In genomic region chr18:12306752-12307151, GRCh38 we compare ENCODE assay signal across 8 cellular contexts. TPM values are rescaled to one million over a fixed set of nuclear protein-coding genes. Genes with fewer than 3 reads are reported as not detected.
A peak's percentile ranks its signal among the peaks of the same experiment; 100 is the strongest.
DNase-seq lines count a peak whose midpoint lies in the region; ATAC-seq and TF ChIP-seq lines count a peak whose summit lies in the region.

No MANE protein-coding gene starts in this region.

- peaks cover 3% of the 10 kb centered on the region for H3K9me3 Mint-ChIP-seq in type B pancreatic cell

- ATAC-seq in left cardiac atrium (no peak), GM21367 (IDR thresholded peaks at IDR 0.05; ENCODE audit: unreplicated experiment) (no peak)

- H3K4me3 Mint-ChIP-seq in type B pancreatic cell: peak overlapping the region; percentile 93

- peak overlapping the region in 1 of 2 donors; percentile 83 for H3K27ac ChIP-seq in mucosa of rectum (ENCODE audit: low read depth in 2 of 2, low read length in 2 of 2)

- peaks cover 2 to 8% of the 10 kb centered on the region in 2 donors for H3K4me1 ChIP-seq in mucosa of rectum (ENCODE audit: control insufficient read depth in 2 of 2, insufficient read depth in 2 of 2, low read length in 2 of 2)

- H3K27me3 ChIP-seq in mucosa of rectum (ENCODE audit: control insufficient read depth in 2 of 2, insufficient read depth in 2 of 2, low read length in 2 of 2): peaks cover 16 to 23% of the 10 kb centered on the region in 2 donors

- H3K9ac ChIP-seq in mucosa of rectum (ENCODE audit: low read depth in 1 of 2, low read length in 2 of 2): no peak overlapping the region

- peaks cover 30% of the 10 kb centered on the region for H3K27me3 Mint-ChIP-seq in type B pancreatic cell

- DNase-seq in cardiac septum (ENCODE audit: low spot score): peak; percentile 59
- no peak for DNase-seq in left cardiac atrium
- no peak for DNase-seq in choroid plexus epithelial cell (ENCODE audit: low read depth)
- DNase-seq in type B pancreatic cell (ENCODE audit: extremely low spot score, unreplicated experiment): no peak
- DNase-seq in NCI-H446 (lab: John Stamatoyannopoulos, UW): no peak
- no peak for DNase-seq in NCI-H1092 treated with DMSO at 0.1 percent for 48 hours (lab: John Stamatoyannopoulos, UW)

- H3K9me3 ChIP-seq in mucosa of rectum (ENCODE audit: control insufficient read depth in 2 of 2, low read length in 2 of 2): no peaks in the 10 kb centered on the region

- intact Hi-C loops in cardiac septum (cut with DNase I) (loop anchor here (5.0 to 10.0 kb wide), 2 partner anchors 34 to 638 kb away; partner anchors contain the start of gene SEH1L), left cardiac atrium (cut with DNase I) (no loop called here)

- H3K4me3 ChIP-seq in choroid plexus epithelial cell (ENCODE audit: low read depth, low read length) (peak overlapping the region; percentile 81), mucosa of rectum (ENCODE audit: low read length in 2 of 2) (peak overlapping the region; percentile 50 to 64)

- H3K27ac Mint-ChIP-seq in type B pancreatic cell: peak overlapping the region; percentile 96

- TF ChIP-seq CTCF in choroid plexus epithelial cell (conservative IDR thresholded peaks at IDR 0.05; ENCODE audit: low read depth, low read length) (no peak), type B pancreatic cell (conservative IDR thresholded peaks at IDR 0.05) (no peak)

- H3K36me3 ChIP-seq in mucosa of rectum (ENCODE audit: control insufficient read depth in 2 of 2, insufficient read depth in 2 of 2, low read length in 2 of 2): no peaks in the 10 kb centered on the region

- H3K4me1 Mint-ChIP-seq in type B pancreatic cell (ENCODE audit: unreplicated experiment): peaks cover 20% of the 10 kb centered on the region

- H3K36me3 Mint-ChIP-seq in type B pancreatic cell: peaks cover 18% of the 10 kb centered on the region

RNA-seq across cellular contexts. Expression of gene TUBB6, which starts 1.3 kb away (rescaled TPM):
- total RNA-seq in cardiac septum (155 TPM), left cardiac atrium (100 to 1,000 TPM; 211 to 254 TPM), type B pancreatic cell (ENCODE audit: low replicate concordance) (56.5 and 83.8 TPM in 2 replicates)

RNA-seq across cellular contexts. Expression of gene CIDEA, which starts 52.6 kb away (rescaled TPM):
- total RNA-seq in cardiac septum (0.40 TPM), left cardiac atrium (10 to 100 TPM; 11.4 to 17.2 TPM), type B pancreatic cell (ENCODE audit: low replicate concordance) (not detected in 2 replicates)
